Comparison of ENCODE assay signal across 1 cellular context in genomic region chr16:12111223-12111622, GRCh38.
TF ChIP-seq lines count a peak whose summit lies in the region.

No MANE protein-coding gene starts in this region.

TF ChIP-seq in HepG2, 621 proteins besides CTCF, POLR2A, EP300 and RAD21 (continued from another document and continues in another):
- no peak for TF ChIP-seq ZIK1 (CRISPR knock-in tag; IDR thresholded peaks at IDR 0.05; ENCODE audit: borderline replicate concordance, low read depth)
- TF ChIP-seq SP4 (CRISPR knock-in tag; IDR thresholded peaks at IDR 0.05) = peak; percentile 36; the same call in 1 of the 2 replicates
- no peak for TF ChIP-seq ZBTB20 (CRISPR knock-in tag; IDR thresholded peaks at IDR 0.05; ENCODE audit: borderline replicate concordance, low read depth)
- TF ChIP-seq UBTF (CRISPR knock-in tag; IDR thresholded peaks at IDR 0.05) = no peak
- 0 out of 2 replicates have a peak, but pooled peaks have one; percentile 39 for TF ChIP-seq ZNF709 (CRISPR knock-in tag; IDR thresholded peaks at IDR 0.05)
- TF ChIP-seq ZFX (CRISPR knock-in tag; IDR thresholded peaks at IDR 0.05; ENCODE audit: low read depth) = peak; percentile 1; the same call in 1 of the 2 replicates
- no peak for TF ChIP-seq TFDP2 (CRISPR knock-in tag; IDR thresholded peaks at IDR 0.05)
- peak; percentile 71; the same call in 1 of the 2 replicates for TF ChIP-seq ZNF891 (CRISPR knock-in tag; IDR thresholded peaks at IDR 0.05)
- no peak for TF ChIP-seq ZNF224 (CRISPR knock-in tag; IDR thresholded peaks at IDR 0.05)
- 0 out of 2 replicates have a peak, but pooled peaks have one; percentile 47 for TF ChIP-seq ZNF446 (CRISPR knock-in tag; IDR thresholded peaks at IDR 0.05)
- 0 out of 2 replicates have a peak, but pooled peaks have one; percentile 21 for TF ChIP-seq ZFP91 (CRISPR knock-in tag; IDR thresholded peaks at IDR 0.05; ENCODE audit: borderline replicate concordance)
- TF ChIP-seq ZMYM4 (CRISPR knock-in tag; IDR thresholded peaks at IDR 0.05) = 0 out of 2 replicates have a peak, but pooled peaks have one; percentile 29
- TF ChIP-seq TEAD3 (CRISPR knock-in tag; optimal IDR thresholded peaks at IDR 0.05; ENCODE audit: borderline replicate concordance) = peak; percentile 8
- TF ChIP-seq MIXL1 (CRISPR knock-in tag; IDR thresholded peaks at IDR 0.05) = no peak
- TF ChIP-seq NR2F6 (IDR thresholded peaks at IDR 0.05) = peak; percentile 78
- peak; percentile 65 for TF ChIP-seq NR2F6 (CRISPR knock-in tag; IDR thresholded peaks at IDR 0.05)
- no peak for TF ChIP-seq PLSCR1 (CRISPR knock-in tag; IDR thresholded peaks at IDR 0.05; ENCODE audit: borderline replicate concordance)
- TF ChIP-seq ZNF776 (CRISPR knock-in tag; IDR thresholded peaks at IDR 0.05) = no peak
- TF ChIP-seq FOXC1 (CRISPR knock-in tag; IDR thresholded peaks at IDR 0.05; ENCODE audit: borderline replicate concordance) = 0 out of 2 replicates have a peak, but pooled peaks have one; percentile 15
- TF ChIP-seq ZBTB40 (IDR thresholded peaks at IDR 0.05) = no peak
- TF ChIP-seq ZBTB40 (CRISPR knock-in tag; IDR thresholded peaks at IDR 0.05) = 0 out of 2 replicates have a peak, but pooled peaks have one; percentile 23
- peak; percentile 61 for TF ChIP-seq RARA (CRISPR knock-in tag; IDR thresholded peaks at IDR 0.05)
- TF ChIP-seq SP5 (CRISPR knock-in tag; IDR thresholded peaks at IDR 0.05; ENCODE audit: borderline replicate concordance, low read depth) = no peak
- TF ChIP-seq NR2F1 (CRISPR knock-in tag; IDR thresholded peaks at IDR 0.05) = peak in 1 of 2 experiments; percentile 67; a peak in 1 of 4 replicates
- no peak for TF ChIP-seq ATRX (CRISPR knock-in tag; IDR thresholded peaks at IDR 0.05; ENCODE audit: borderline replicate concordance)
- no peak for TF ChIP-seq HOXA3 (CRISPR knock-in tag; IDR thresholded peaks at IDR 0.05)
- TF ChIP-seq ZNF724P (CRISPR knock-in tag; IDR thresholded peaks at IDR 0.05; ENCODE audit: borderline replicate concordance) = 0 out of 2 replicates have a peak, but pooled peaks have one; percentile 50
- no peak for TF ChIP-seq ZNF350 (CRISPR knock-in tag; IDR thresholded peaks at IDR 0.05; ENCODE audit: borderline replicate concordance, low read depth)
- no peak for TF ChIP-seq CENPBD1 (CRISPR knock-in tag; IDR thresholded peaks at IDR 0.05; ENCODE audit: borderline replicate concordance, low read depth)
- TF ChIP-seq ZNF160 (CRISPR knock-in tag; IDR thresholded peaks at IDR 0.05) = no peak
- TF ChIP-seq HNF1B (CRISPR knock-in tag; IDR thresholded peaks at IDR 0.05) = no peak
- peak; percentile 7; the same call in 1 of the 2 replicates for TF ChIP-seq ZMYM3 (CRISPR knock-in tag; IDR thresholded peaks at IDR 0.05)
- TF ChIP-seq RXRA (CRISPR knock-in tag; IDR thresholded peaks at IDR 0.05) = peak; percentile 67
- TF ChIP-seq ZNF362 (CRISPR knock-in tag; IDR thresholded peaks at IDR 0.05; ENCODE audit: borderline replicate concordance) = no peak
- TF ChIP-seq RXRB (CRISPR knock-in tag; IDR thresholded peaks at IDR 0.05; ENCODE audit: borderline replicate concordance) = 0 out of 2 replicates have a peak, but pooled peaks have one; percentile 29
- no peak for TF ChIP-seq RBAK (CRISPR knock-in tag; IDR thresholded peaks at IDR 0.05)
